In genomic region chr20:62128499-62128898, GRCh38 we compare ENCODE assay signal across 20 cellular contexts.
"Had no signal": no experiment of that assay in that cellular context is flagged by ENCODE, and none has a peak within 500 bp of the region (broad histone marks: within the 10 kb centered on the region; RNA-seq: fewer than 3 reads in every experiment).

No MANE protein-coding gene starts in this region.

- ATAC-seq: body of pancreas; effector memory CD8-positive, alpha-beta T cell; left lung; mucosa of descending colon; naive thymus-derived CD8-positive, alpha-beta T cell; sciatic nerve; stimulated activated memory B cell treated with anti-CD40 and anti-IgM and Interleukin-4, amounts not matched to agents 10 μg/mL and 1 μg/mL and 100 μg/mL, for 72 hours; WTC11 had no signal

- H3K27ac ChIP-seq: body of pancreas, left lung, neutrophil, parathyroid adenoma, SK-N-MC had no signal

- H3K27ac Mint-ChIP-seq: activated CD4-positive, alpha-beta memory T cell treated with anti-CD3 and anti-CD28 coated beads for 36 hours; activated naive CD8-positive, alpha-beta T cell treated with anti-CD3 and anti-CD28 coated beads for 36 hours; stimulated activated memory B cell treated with anti-CD40 and anti-IgM and Interleukin-4, amounts not matched to agents 10 μg/mL and 1 μg/mL and 100 μg/mL, for 72 hours; WTC11 had no signal

- H3K9me3 ChIP-seq: body of pancreas, left lung, mucosa of descending colon, neutrophil had no signal

- H3K9me3 Mint-ChIP-seq: activated CD4-positive, alpha-beta memory T cell treated with anti-CD3 and anti-CD28 coated beads for 36 hours; activated naive CD8-positive, alpha-beta T cell treated with anti-CD3 and anti-CD28 coated beads for 36 hours; effector memory CD8-positive, alpha-beta T cell; naive thymus-derived CD8-positive, alpha-beta T cell; stimulated activated memory B cell treated with anti-CD40 and anti-IgM and Interleukin-4, amounts not matched to agents 10 μg/mL and 1 μg/mL and 100 μg/mL, for 72 hours; T-helper 2 cell treated with Interferon-gamma antibody and Interleukin-4, amounts not matched to agents 5 μg/mL and 100 μg/mL, for 36 hours; WTC11 had no signal

- H3K4me3 Mint-ChIP-seq: activated CD4-positive, alpha-beta memory T cell treated with anti-CD3 and anti-CD28 coated beads for 36 hours; activated naive CD8-positive, alpha-beta T cell treated with anti-CD3 and anti-CD28 coated beads for 36 hours; effector memory CD8-positive, alpha-beta T cell; naive thymus-derived CD8-positive, alpha-beta T cell; stimulated activated memory B cell treated with anti-CD40 and anti-IgM and Interleukin-4, amounts not matched to agents 10 μg/mL and 1 μg/mL and 100 μg/mL, for 72 hours; T-helper 2 cell treated with Interferon-gamma antibody and Interleukin-4, amounts not matched to agents 5 μg/mL and 100 μg/mL, for 36 hours; WTC11 had no signal

- H3K27me3 Mint-ChIP-seq: activated CD4-positive, alpha-beta memory T cell treated with anti-CD3 and anti-CD28 coated beads for 36 hours; activated naive CD8-positive, alpha-beta T cell treated with anti-CD3 and anti-CD28 coated beads for 36 hours; effector memory CD8-positive, alpha-beta T cell; naive thymus-derived CD8-positive, alpha-beta T cell; stimulated activated memory B cell treated with anti-CD40 and anti-IgM and Interleukin-4, amounts not matched to agents 10 μg/mL and 1 μg/mL and 100 μg/mL, for 72 hours had no signal

- DNase-seq: activated CD4-positive, alpha-beta memory T cell treated with anti-CD3 and anti-CD28 coated beads for 36 hours; activated CD4-positive, alpha-beta T cell treated with anti-CD3 and anti-CD28 coated beads for 4 hours; activated gamma-delta T cell; activated naive CD8-positive, alpha-beta T cell treated with anti-CD3 and anti-CD28 coated beads for 36 hours; activated T-cell treated with anti-CD3 and anti-CD28 coated beads, Interleukin-2, amount 50 U/mL, for 1 hour; body of pancreas; caudate nucleus; effector memory CD8-positive, alpha-beta T cell; left lung; mesenchymal stem cell; mucosa of descending colon; stimulated activated CD4-positive, alpha-beta T cell treated with anti-CD3 and anti-CD28 coated beads, Interleukin-4, amount 100 ng/mL, for 1 hour had no signal

- H3K27me3 ChIP-seq: body of pancreas, left lung, neutrophil had no signal
